In genomic region chr11:63985812-63986155, GRCh38 we compare ENCODE assay signal across 1 cellular context.
A peak's percentile ranks its signal among the peaks of the same experiment; 100 is the strongest.
TF ChIP-seq lines count a peak whose summit lies in the region.

No MANE protein-coding gene starts in this region.

TF ChIP-seq in K562, 482 proteins besides CTCF, POLR2A, EP300 and RAD21 (continued from another document):
- TF ChIP-seq HNRNPL (IDR thresholded peaks at IDR 0.05; ENCODE audit: low read depth, low read length) = no peak
- no peak for TF ChIP-seq TEAD4 (IDR thresholded peaks at IDR 0.05; ENCODE audit: low read length)
- TF ChIP-seq TEAD4 (CRISPR knock-in tag; IDR thresholded peaks at IDR 0.05; ENCODE audit: borderline replicate concordance) = no peak
- TF ChIP-seq DMBX1 (CRISPR knock-in tag; IDR thresholded peaks at IDR 0.05; ENCODE audit: borderline replicate concordance) = peak; percentile 24; the same call in 1 of the 2 replicates
- no peak for TF ChIP-seq ZNF76 (CRISPR knock-in tag; IDR thresholded peaks at IDR 0.05; ENCODE audit: borderline replicate concordance)
- TF ChIP-seq PHF8 (IDR thresholded peaks at IDR 0.05; ENCODE audit: borderline replicate concordance, low read length) = no peak
- peak in 1 of 3 experiments; percentile 28; a peak in 1 of 6 replicates for TF ChIP-seq ZBTB11 (CRISPR knock-in tag; IDR thresholded peaks at IDR 0.05)
- no peak for TF ChIP-seq CHCHD3 (CRISPR knock-in tag; IDR thresholded peaks at IDR 0.05)
- no peak for TF ChIP-seq TOE1 (IDR thresholded peaks at IDR 0.05; ENCODE audit: borderline replicate concordance)
- no peak for TF ChIP-seq TOE1 (CRISPR knock-in tag; IDR thresholded peaks at IDR 0.05; ENCODE audit: borderline replicate concordance, low read depth)
- no peak for TF ChIP-seq CREM (IDR thresholded peaks at IDR 0.05; ENCODE audit: low read depth)
- no peak for TF ChIP-seq ZKSCAN8 (CRISPR knock-in tag; IDR thresholded peaks at IDR 0.05)
- no peak for TF ChIP-seq ZNF316 (IDR thresholded peaks at IDR 0.05)
- TF ChIP-seq MCM2 (IDR thresholded peaks at IDR 0.05; ENCODE audit: low read depth) = no peak
- no peak for TF ChIP-seq HNRNPK (IDR thresholded peaks at IDR 0.05; ENCODE audit: low read depth, low read length, poor library complexity, severe bottlenecking)
- no peak for TF ChIP-seq SFPQ (IDR thresholded peaks at IDR 0.05; ENCODE audit: low read depth, low read length)
- TF ChIP-seq KDM4B (IDR thresholded peaks at IDR 0.05; ENCODE audit: borderline replicate concordance in 2 of 2, low read depth in 1 of 2) = no peak
- no peak for TF ChIP-seq ZKSCAN1 (IDR thresholded peaks at IDR 0.05; ENCODE audit: low read depth, low read length)
- TF ChIP-seq PTTG1 (tag; IDR thresholded peaks at IDR 0.05; ENCODE audit: low read depth) = no peak
- no peak for TF ChIP-seq PRMT5 (CRISPR knock-in tag; IDR thresholded peaks at IDR 0.05)
- TF ChIP-seq SPI1 (IDR thresholded peaks at IDR 0.05; ENCODE audit: borderline replicate concordance, low read depth, low read length) = peak; percentile 32; the same call in 1 of the 2 replicates
- no peak for TF ChIP-seq ESRRA (IDR thresholded peaks at IDR 0.05; ENCODE audit: borderline replicate concordance, low read depth)
- TF ChIP-seq SIRT6 (IDR thresholded peaks at IDR 0.05; ENCODE audit: low read depth, low read length) = no peak
- peak in 1 of 2 experiments; percentile 73; a peak in 1 of 4 replicates for TF ChIP-seq UBTF (IDR thresholded peaks at IDR 0.05; ENCODE audit: borderline replicate concordance in 1 of 2, low read depth in 2 of 2, low read length in 2 of 2)
- no peak for TF ChIP-seq NCOA1 (IDR thresholded peaks at IDR 0.05; ENCODE audit: low read depth)
- no peak for TF ChIP-seq MAFG (tag; conservative IDR thresholded peaks at IDR 0.05)
- TF ChIP-seq ZNF639 (CRISPR knock-in tag; conservative IDR thresholded peaks at IDR 0.05 in 1 of 2, IDR thresholded peaks at IDR 0.05 in 1 of 2) = 0 out of 4 replicates have a peak, but pooled peaks of 1 of the 2 experiments have one; percentile 57
- TF ChIP-seq SMARCC2 (IDR thresholded peaks at IDR 0.05; ENCODE audit: low read depth) = no peak
- no peak for TF ChIP-seq MED1 (CRISPR knock-in tag; IDR thresholded peaks at IDR 0.05; ENCODE audit: borderline replicate concordance)
- TF ChIP-seq TSC22D4 (tag; IDR thresholded peaks at IDR 0.05) = no peak
- TF ChIP-seq ARID3A (IDR thresholded peaks at IDR 0.05; ENCODE audit: borderline replicate concordance, low read depth, low read length) = no peak
- TF ChIP-seq TAF1 (IDR thresholded peaks at IDR 0.05; ENCODE audit: control insufficient read depth, extremely low read depth, insufficient read depth, low read length, severe bottlenecking) = no peak
- peak; percentile 18; the same call in 1 of the 2 replicates for TF ChIP-seq ZNF511 (CRISPR knock-in tag; IDR thresholded peaks at IDR 0.05)
- TF ChIP-seq ZNF280B (CRISPR knock-in tag; IDR thresholded peaks at IDR 0.05) = no peak
- TF ChIP-seq L3MBTL2 (IDR thresholded peaks at IDR 0.05) = no peak
- no peak for TF ChIP-seq MBD2 (IDR thresholded peaks at IDR 0.05; ENCODE audit: borderline replicate concordance, low read depth)
- no peak for TF ChIP-seq CREB3 (tag; conservative IDR thresholded peaks at IDR 0.05; ENCODE audit: low read depth)
- no peak for TF ChIP-seq NEUROD1 (IDR thresholded peaks at IDR 0.05; ENCODE audit: borderline replicate concordance, low read depth, low read length, partially characterized antibody)
- TF ChIP-seq SIX5 (IDR thresholded peaks at IDR 0.05; ENCODE audit: borderline replicate concordance in 1 of 2, insufficient read depth in 1 of 2, low read depth in 1 of 2, low read length in 2 of 2) = no peak
- no peak for TF ChIP-seq ZNF121 (CRISPR knock-in tag; conservative IDR thresholded peaks at IDR 0.05)
- TF ChIP-seq ZNF12 (CRISPR knock-in tag; IDR thresholded peaks at IDR 0.05) = no peak
- peak in 1 of 2 experiments; percentile 58; a peak in 1 of 4 replicates for TF ChIP-seq SIN3A (IDR thresholded peaks at IDR 0.05; ENCODE audit: borderline replicate concordance in 2 of 2, control insufficient read depth in 1 of 2, low read depth in 2 of 2, low read length in 2 of 2)
- TF ChIP-seq IRF1 (CRISPR knock-in tag; IDR thresholded peaks at IDR 0.05; ENCODE audit: borderline replicate concordance) = no peak
- TF ChIP-seq OTX1 (CRISPR knock-in tag; IDR thresholded peaks at IDR 0.05) = no peak
- TF ChIP-seq ZNF431 (CRISPR knock-in tag; IDR thresholded peaks at IDR 0.05) = no peak
- no peak for TF ChIP-seq BRF1 (IDR thresholded peaks at IDR 0.05; ENCODE audit: borderline replicate concordance, extremely low read depth, insufficient read length)
- no peak for TF ChIP-seq MCM5 (IDR thresholded peaks at IDR 0.05; ENCODE audit: low read depth)
- TF ChIP-seq FOXA1 (IDR thresholded peaks at IDR 0.05; ENCODE audit: borderline replicate concordance) = no peak
